Comparison of ENCODE assay signal across 8 cellular contexts in genomic region chr1:64745986-64746940, GRCh38. TPM values are rescaled to one million over a fixed set of nuclear protein-coding genes. Genes with fewer than 3 reads are reported as not detected.
DNase-seq lines count a peak whose midpoint lies in the region; ATAC-seq and TF ChIP-seq lines count a peak whose summit lies in the region.

No MANE protein-coding gene starts in this region.

- no peak for TF ChIP-seq POLR2A in spleen (IDR thresholded peaks at IDR 0.05)

- POLR2A ChIA-PET in CD4-positive, alpha-beta memory T cell (lab: Charles Lee; ENCODE audit: partially characterized antibody): interaction anchor here (1.0 kb wide), 1 partner anchor 79 kb away, joined by 3 read pairs; no protein-coding TSS in a partner anchor
- POLR2A ChIA-PET in activated naive CD8-positive, alpha-beta T cell treated with anti-CD3 and anti-CD28 coated beads, Interleukin-2, amount 10 ng/mL, durations not matched to agents 7 days and 5 days (lab: Charles Lee): no interaction called here

- H3K27me3 ChIP-seq in CD4-positive, alpha-beta memory T cell (ENCODE audit: insufficient read depth, low read length): peaks cover 3% of the 10 kb centered on the region
- H3K27me3 ChIP-seq in iPS-18a (ENCODE audit: control insufficient read depth, insufficient read depth, low read length) (peaks cover 8% of the 10 kb centered on the region), spleen (replicated peaks in 1 of 7) (peaks cover 0 to 4% (median 0%) of the 10 kb centered on the region in 7 donors)

- H3K27ac Mint-ChIP-seq in CD4-positive, alpha-beta memory T cell: peak overlapping the region; percentile 66 to 90 (median 82)
- H3K27ac Mint-ChIP-seq in activated naive CD8-positive, alpha-beta T cell treated with anti-CD3 and anti-CD28 coated beads, Interleukin-2, amount 10 ng/mL, durations not matched to agents 7 days and 5 days: peak overlapping the region; percentile 78

- H3K9me3 Mint-ChIP-seq in CD4-positive, alpha-beta memory T cell: no peaks in the 10 kb centered on the region
- no peaks in the 10 kb centered on the region for H3K9me3 Mint-ChIP-seq in activated naive CD8-positive, alpha-beta T cell treated with anti-CD3 and anti-CD28 coated beads, Interleukin-2, amount 10 ng/mL, durations not matched to agents 7 days and 5 days

- ATAC-seq in activated naive CD8-positive, alpha-beta T cell treated with anti-CD3 and anti-CD28 coated beads, Interleukin-2, amount 10 ng/mL, durations not matched to agents 7 days and 5 days (ENCODE audit: low read depth): peak; percentile 17

- intact Hi-C loops in CD4-positive, alpha-beta memory T cell (cut with micrococcal nuclease): loop anchor here (1.0 to 10.0 kb wide), 5 partner anchors 219 to 679 kb away; partner anchors contain the start of genes JAK1, LEPR and LEPROT
- intact Hi-C loops in spleen (cut with DNase I; ENCODE audit: low total_unique reads): no loop called here

- H3K9me3 ChIP-seq in CD4-positive, alpha-beta memory T cell (ENCODE audit: control insufficient read depth in 1 of 2, low read length in 2 of 2): no peaks in the 10 kb centered on the region
- no peaks in the 10 kb centered on the region for H3K9me3 ChIP-seq in iPS-18a (ENCODE audit: control insufficient read depth, low read depth, low read length)
- no peaks in the 10 kb centered on the region for H3K9me3 ChIP-seq in spleen

- CTCF ChIA-PET in CD4-positive, alpha-beta memory T cell (lab: Charles Lee; ENCODE audit: partially characterized antibody): interaction anchor here (0.9 to 1.5 kb wide), 5 partner anchors 23 to 941 kb away, joined by 3 to 10 read pairs (median 4); no protein-coding TSS in a partner anchor

- H3K4me3 Mint-ChIP-seq in CD4-positive, alpha-beta memory T cell: peak overlapping the region; percentile 87 to 94 (median 92)
- H3K4me3 Mint-ChIP-seq in activated naive CD8-positive, alpha-beta T cell treated with anti-CD3 and anti-CD28 coated beads, Interleukin-2, amount 10 ng/mL, durations not matched to agents 7 days and 5 days: peak overlapping the region; percentile 83

- H3K9ac ChIP-seq in iPS-18a (ENCODE audit: low read length): peak overlapping the region; percentile 74

- no peak overlapping the region for H3K4me3 ChIP-seq in CD4-positive, alpha-beta memory T cell (ENCODE audit: low read length in 2 of 2)
- peak overlapping the region; percentile 66 for H3K4me3 ChIP-seq in Jurkat, Clone E6-1 (ENCODE audit: low read length)
- peak overlapping the region; percentile 88 for H3K4me3 ChIP-seq in iPS-18a (ENCODE audit: low read length)
- H3K4me3 ChIP-seq in spleen: peak overlapping the region; percentile 53 to 77 (median 71)

- H3K4me1 Mint-ChIP-seq in CD4-positive, alpha-beta memory T cell: peaks cover 9 to 30% (median 22%) of the 10 kb centered on the region in 4 donors
- peaks cover 17% of the 10 kb centered on the region for H3K4me1 Mint-ChIP-seq in activated naive CD8-positive, alpha-beta T cell treated with anti-CD3 and anti-CD28 coated beads, Interleukin-2, amount 10 ng/mL, durations not matched to agents 7 days and 5 days

- no peak for TF ChIP-seq CTCF in spleen (IDR thresholded peaks at IDR 0.05 in 8 of 11, conservative IDR thresholded peaks at IDR 0.05 in 3 of 11)

- no peaks in the 10 kb centered on the region for H3K36me3 ChIP-seq in CD4-positive, alpha-beta memory T cell (ENCODE audit: insufficient read depth, low read length)
- H3K36me3 ChIP-seq in iPS-18a (ENCODE audit: control insufficient read depth, low read depth, low read length) (no peaks in the 10 kb centered on the region), spleen (no peaks in the 10 kb centered on the region)

- H3K27ac ChIP-seq in CD4-positive, alpha-beta memory T cell (ENCODE audit: low read depth, low read length): no peak overlapping the region
- no peak overlapping the region for H3K27ac ChIP-seq in iPS-18a (ENCODE audit: low read length)
- peak overlapping the region; percentile 23 to 86 (median 77) for H3K27ac ChIP-seq in spleen

- no peaks in the 10 kb centered on the region for H3K27me3 Mint-ChIP-seq in CD4-positive, alpha-beta memory T cell
- H3K27me3 Mint-ChIP-seq in activated naive CD8-positive, alpha-beta T cell treated with anti-CD3 and anti-CD28 coated beads, Interleukin-2, amount 10 ng/mL, durations not matched to agents 7 days and 5 days: peaks cover 9% of the 10 kb centered on the region

- WGBS in spleen, 5 donors: 26 to 44% (median 33%) methylated on average over 8 of the region's 8 CpGs

- H3K36me3 Mint-ChIP-seq in CD4-positive, alpha-beta memory T cell: peaks cover 0 to 5% of the 10 kb centered on the region in 2 donors
- H3K36me3 Mint-ChIP-seq in activated naive CD8-positive, alpha-beta T cell treated with anti-CD3 and anti-CD28 coated beads, Interleukin-2, amount 10 ng/mL, durations not matched to agents 7 days and 5 days: no peaks in the 10 kb centered on the region

- peak in 2 of 5 donors; percentile 18 to 24 for DNase-seq in CD4-positive, alpha-beta memory T cell
- DNase-seq in Jurkat, Clone E6-1 (ENCODE audit: low read depth, low spot score): no peak
- no peak for DNase-seq in activated naive CD8-positive, alpha-beta T cell treated with anti-CD3 and anti-CD28 coated beads, Interleukin-2, amount 10 ng/mL, durations not matched to agents 7 days and 5 days
- DNase-seq in spleen (no peak), NCI-H226 (no peak), GM19238 (ENCODE audit: insufficient read length, low spot score) (no peak), SW480 (ENCODE audit: low spot score) (no peak)

- H3K4me1 ChIP-seq in CD4-positive, alpha-beta memory T cell (ENCODE audit: insufficient read depth, low read length): peaks cover 13% of the 10 kb centered on the region
- H3K4me1 ChIP-seq in iPS-18a (ENCODE audit: control insufficient read depth, low read depth, low read length) (peaks cover 16% of the 10 kb centered on the region), spleen (peaks cover 0 to 48% (median 30%) of the 10 kb centered on the region in 6 donors)

RNA-seq across cellular contexts. Expression of gene RAVER2, which starts 1.4 kb away (rescaled TPM):
- total RNA-seq in CD4-positive, alpha-beta memory T cell: 1 to 10 TPM; 1.7 to 2.1 TPM
- 1 to 10 TPM; 1.8 TPM for polyA plus RNA-seq in CD4-positive, alpha-beta memory T cell
- polyA plus RNA-seq in Jurkat, Clone E6-1 (2012; ENCODE audit: insufficient read depth, insufficient read length): 11.8 TPM
- total RNA-seq in activated naive CD8-positive, alpha-beta T cell treated with anti-CD3 and anti-CD28 coated beads, Interleukin-2, amount 10 ng/mL, durations not matched to agents 7 days and 5 days: 1 to 10 TPM; 7.7 to 9.2 TPM
- 10 to 100 TPM in 2 of 7 donors, 1 to 10 TPM in 5; 6.7 to 14.1 (median 9.1) TPM for total RNA-seq in spleen
- 1 to 10 TPM; 1.8 to 5.4 (median 2.0) TPM for polyA plus RNA-seq in spleen

Comparison
In these comparisons a context has a peak if more than half of its experiments do, and no peak if none do; other contexts are left out.
1. H3K27ac ChIP-seq: peak in spleen (8 of 8); none in CD4-positive, alpha-beta memory T cell (single experiment) and iPS-18a (single experiment).
2. H3K4me3 ChIP-seq: peak in Jurkat, Clone E6-1 (single experiment), iPS-18a (single experiment) and spleen (8 of 8); none in CD4-positive, alpha-beta memory T cell (0 of 2).